In the genomic region with DNA sequence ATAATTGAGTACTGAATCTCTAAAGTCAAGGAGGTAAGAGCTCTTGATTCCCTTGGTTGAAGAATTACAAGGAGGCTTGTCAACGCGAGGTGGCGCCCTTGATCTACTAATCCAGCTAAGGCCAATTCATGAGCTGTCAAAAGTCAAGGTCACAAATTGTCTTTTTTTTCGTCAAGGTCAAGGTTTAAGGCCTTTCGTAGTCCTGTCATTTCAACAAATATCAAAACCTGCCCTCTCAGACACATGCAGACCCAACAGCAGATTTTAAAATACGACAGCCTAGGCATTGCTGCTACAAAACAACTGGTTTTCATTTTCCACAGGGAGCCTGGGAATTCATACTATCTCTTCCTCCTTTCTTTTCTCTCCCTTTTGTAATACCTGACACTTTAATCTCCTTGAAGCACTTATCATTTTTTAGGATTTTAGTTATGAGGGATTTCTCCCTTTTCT, we compare ENCODE assay signal across 8 cellular contexts. TPM values are rescaled to one million over a fixed set of nuclear protein-coding genes. Genes with fewer than 3 reads are reported as not detected.
A peak's percentile ranks its signal among the peaks of the same experiment; 100 is the strongest.
DNase-seq lines count a peak whose midpoint lies in the region; ATAC-seq and TF ChIP-seq lines count a peak whose summit lies in the region.

No MANE protein-coding gene starts in this region.

- no peak overlapping the region for H3K4me3 ChIP-seq in DND-41 (ENCODE audit: low read depth in 1 of 2, low read length in 2 of 2)
- no peak overlapping the region for H3K4me3 ChIP-seq in SU-DHL-6 (ENCODE audit: insufficient read depth, low read length, poor library complexity, severe bottlenecking)
- no peak overlapping the region for H3K4me3 ChIP-seq in heart left ventricle
- no peak overlapping the region for H3K4me3 ChIP-seq in retinal pigment epithelial cell (ENCODE audit: low read length)

- H3K4me1 ChIP-seq in DND-41 (ENCODE audit: insufficient read depth, low read length) (peaks cover 34% of the 10 kb centered on the region), heart left ventricle (peaks cover 4 to 50% (median 23%) of the 10 kb centered on the region in 12 donors)

- peaks cover 28% of the 10 kb centered on the region for H3K4me1 Mint-ChIP-seq in activated naive CD8-positive, alpha-beta T cell treated with anti-CD3 and anti-CD28 coated beads, Interleukin-2, amount 50 U/mL, for 24 hours

- H2AFZ ChIP-seq in DND-41 (ENCODE audit: low read depth, low read length) (no peak overlapping the region), SU-DHL-6 (ENCODE audit: low read depth, low read length, severe bottlenecking) (no peak overlapping the region)

- no peaks in the 10 kb centered on the region for H3K9me3 ChIP-seq in DND-41 (ENCODE audit: insufficient read depth, low read length, severe bottlenecking)
- H3K9me3 ChIP-seq in SU-DHL-6 (ENCODE audit: insufficient read depth, low read length): no peaks in the 10 kb centered on the region
- no peaks in the 10 kb centered on the region for H3K9me3 ChIP-seq in heart left ventricle

- H3K9ac ChIP-seq in DND-41 (ENCODE audit: low read depth, low read length) (no peak overlapping the region), SU-DHL-6 (ENCODE audit: low read length) (no peak overlapping the region)

- no peak overlapping the region for H3K27ac Mint-ChIP-seq in activated naive CD8-positive, alpha-beta T cell treated with anti-CD3 and anti-CD28 coated beads, Interleukin-2, amount 50 U/mL, for 24 hours

- H3K27ac ChIP-seq in DND-41 (ENCODE audit: low read length) (no peak overlapping the region), SU-DHL-6 (ENCODE audit: low read depth, low read length) (no peak overlapping the region), heart left ventricle (peak overlapping the region in 1 of 12 donors; percentile 91)

- H3K4me2 ChIP-seq in DND-41 (ENCODE audit: insufficient read depth, low read length) (peak overlapping the region; percentile 60), SU-DHL-6 (ENCODE audit: low read depth, low read length, poor library complexity, severe bottlenecking) (no peak overlapping the region)

- TF ChIP-seq POLR2A in heart left ventricle (IDR thresholded peaks at IDR 0.05): no peak

- H3K36me3 ChIP-seq in DND-41 (ENCODE audit: insufficient read depth, low read length) (no peaks in the 10 kb centered on the region), SU-DHL-6 (ENCODE audit: low read length) (no peaks in the 10 kb centered on the region), heart left ventricle (no peaks in the 10 kb centered on the region)

- H3K9me2 ChIP-seq in SU-DHL-6 (replicated peaks; ENCODE audit: insufficient read depth, low read length): no peaks in the 10 kb centered on the region

- H3K79me2 ChIP-seq in DND-41 (ENCODE audit: insufficient read depth, low read length) (no peaks in the 10 kb centered on the region), SU-DHL-6 (ENCODE audit: insufficient read depth, low read length) (no peaks in the 10 kb centered on the region)

- peak; percentile 80 for DNase-seq in DND-41
- DNase-seq in MV-4-11 (lab: John Stamatoyannopoulos, UW): peak; percentile 56
- DNase-seq in activated naive CD8-positive, alpha-beta T cell treated with anti-CD3 and anti-CD28 coated beads, Interleukin-2, amount 50 U/mL, for 24 hours: peak; percentile 82
- DNase-seq in heart left ventricle: peak in 4 of 5 donors; percentile 69 to 86 (median 74)
- DNase-seq in retinal pigment epithelial cell (ENCODE audit: low read depth): peak; percentile 10

- H3K36me3 Mint-ChIP-seq in activated naive CD8-positive, alpha-beta T cell treated with anti-CD3 and anti-CD28 coated beads, Interleukin-2, amount 50 U/mL, for 24 hours (ENCODE audit: low read depth): no peaks in the 10 kb centered on the region

- peak; percentile 88 for TF ChIP-seq CTCF in DND-41 (IDR thresholded peaks at IDR 0.05; ENCODE audit: borderline replicate concordance, extremely low read depth, low read length, poor library complexity, severe bottlenecking)
- peak; percentile 90 for TF ChIP-seq CTCF in SU-DHL-6 (IDR thresholded peaks at IDR 0.05; ENCODE audit: insufficient read depth, low read length, poor library complexity, severe bottlenecking)
- peak; percentile 55 to 85 (median 74) for TF ChIP-seq CTCF in heart left ventricle (IDR thresholded peaks at IDR 0.05)
- peak; percentile 75 for TF ChIP-seq CTCF in retinal pigment epithelial cell (conservative IDR thresholded peaks at IDR 0.05; ENCODE audit: low read depth, low read length)

- 2 to 4% (median 3%) methylated on average over 6 of the region's 6 CpGs for WGBS in heart left ventricle, 4 donors

- H3K4me3 Mint-ChIP-seq in activated naive CD8-positive, alpha-beta T cell treated with anti-CD3 and anti-CD28 coated beads, Interleukin-2, amount 50 U/mL, for 24 hours: no peak overlapping the region

- no peak for ATAC-seq in DND-41 (ENCODE audit: insufficient read depth, low read depth)
- ATAC-seq in activated naive CD8-positive, alpha-beta T cell treated with anti-CD3 and anti-CD28 coated beads, Interleukin-2, amount 50 U/mL, for 24 hours: no peak
- peak in 2 of 4 donors; percentile 54 to 70 for ATAC-seq in heart left ventricle
- no peak for ATAC-seq in HG03460 (IDR thresholded peaks at IDR 0.05; ENCODE audit: unreplicated experiment)
- ATAC-seq in HG02678 (IDR thresholded peaks at IDR 0.05; ENCODE audit: unreplicated experiment): no peak

- intact Hi-C loops in heart left ventricle (cut with DNase I): loop anchor here (2.0 to 10.0 kb wide), 14 partner anchors 381 to 901 kb away; no protein-coding TSS in a partner anchor

- H3K9me3 Mint-ChIP-seq in activated naive CD8-positive, alpha-beta T cell treated with anti-CD3 and anti-CD28 coated beads, Interleukin-2, amount 50 U/mL, for 24 hours: no peaks in the 10 kb centered on the region

- H3K27me3 Mint-ChIP-seq in activated naive CD8-positive, alpha-beta T cell treated with anti-CD3 and anti-CD28 coated beads, Interleukin-2, amount 50 U/mL, for 24 hours: peaks cover 81% of the 10 kb centered on the region

- H3K27me3 ChIP-seq in DND-41 (ENCODE audit: insufficient read depth, low read length, poor library complexity) (peaks cover 17% of the 10 kb centered on the region), SU-DHL-6 (ENCODE audit: low read length) (no peaks in the 10 kb centered on the region), heart left ventricle (peaks cover 83 to 98% (median 91%) of the 10 kb centered on the region in 9 donors)

- H4K20me1 ChIP-seq in DND-41 (ENCODE audit: insufficient read depth, low read length) (no peaks in the 10 kb centered on the region), SU-DHL-6 (ENCODE audit: low read depth, low read length) (no peaks in the 10 kb centered on the region)

- no peaks in the 10 kb centered on the region for H3F3A ChIP-seq in SU-DHL-6 (ENCODE audit: insufficient read depth)

RNA-seq across cellular contexts. Expression of gene HOXA13, which starts 3.6 kb away (rescaled TPM):
- total RNA-seq in heart left ventricle: not detected
- not detected for polyA plus RNA-seq in heart left ventricle

RNA-seq across cellular contexts. Expression of gene HOXA11, which starts 11.3 kb away (rescaled TPM):
- total RNA-seq in heart left ventricle: not detected
- not detected for polyA plus RNA-seq in heart left ventricle

RNA-seq across cellular contexts. Expression of gene HOXA10, which starts 22.2 kb away (rescaled TPM):
- under 1 TPM in 2 of 9 donors, not detected in 7; 0.18 to 0.36 TPM for total RNA-seq in heart left ventricle
- polyA plus RNA-seq in heart left ventricle: under 1 TPM in 1 of 2 donors, not detected in 1; 0.06 TPM

RNA-seq across cellular contexts. Expression of gene HOXA9, which starts 31.0 kb away (rescaled TPM):
- under 1 TPM in 1 of 9 donors, not detected in 8; 0.29 TPM for total RNA-seq in heart left ventricle
- polyA plus RNA-seq in heart left ventricle: not detected

RNA-seq across cellular contexts. Expression of gene HOXA7, which starts 39.8 kb away (rescaled TPM):
- under 1 TPM in 1 of 9 donors, not detected in 8; 0.29 TPM for total RNA-seq in heart left ventricle
- not detected for polyA plus RNA-seq in heart left ventricle

Comparison
In these comparisons a context has a peak if more than half of its experiments do, and no peak if none do; other contexts are left out.
1. DNase-seq: peak in every context shown above with its lines; median percentile 82 in activated naive CD8-positive, alpha-beta T cell treated with anti-CD3 and anti-CD28 coated beads, Interleukin-2, amount 50 U/mL, for 24 hours; 80 in DND-41; 74 in heart left ventricle; 56 in MV-4-11; 10 in retinal pigment epithelial cell.